In genomic region chr2:169080250-169081035, GRCh38 we compare ENCODE assay signal across 10 cellular contexts. TPM values are rescaled to one million over a fixed set of nuclear protein-coding genes. Genes with fewer than 3 reads are reported as not detected.
A peak's percentile ranks its signal among the peaks of the same experiment; 100 is the strongest.
DNase-seq lines count a peak whose midpoint lies in the region; ATAC-seq, FAIRE-seq and TF ChIP-seq lines count a peak whose summit lies in the region.
"Had no signal": no experiment of that assay in that cellular context is flagged by ENCODE, and none has a peak within 500 bp of the region (broad histone marks: within the 10 kb centered on the region; RNA-seq: fewer than 3 reads in every experiment).

No MANE protein-coding gene starts in this region.

- H3K27me3 Mint-ChIP-seq in mesothelial cell of epicardium (ENCODE audit: low read depth), result peaks cover 56% of the 10 kb centered on the region
- peaks cover 5% of the 10 kb centered on the region for H3K27me3 Mint-ChIP-seq in activated CD4-positive, alpha-beta T cell treated with anti-CD3 and anti-CD28 coated beads, Interleukin-2, amount 10 ng/mL, durations not matched to agents 7 days and 5 days

- H3K36me3 Mint-ChIP-seq in mesothelial cell of epicardium, result no peaks in the 10 kb centered on the region
- no peaks in the 10 kb centered on the region for H3K36me3 Mint-ChIP-seq in activated CD4-positive, alpha-beta T cell treated with anti-CD3 and anti-CD28 coated beads, Interleukin-2, amount 10 ng/mL, durations not matched to agents 7 days and 5 days (ENCODE audit: low read depth)

- ATAC-seq in HG02943 (IDR thresholded peaks at IDR 0.05; ENCODE audit: low read depth, unreplicated experiment), result peak; percentile 92

- no peak overlapping the region for H3K4me3 Mint-ChIP-seq in mesothelial cell of epicardium
- no peak overlapping the region for H3K4me3 Mint-ChIP-seq in activated CD4-positive, alpha-beta T cell treated with anti-CD3 and anti-CD28 coated beads, Interleukin-2, amount 10 ng/mL, durations not matched to agents 7 days and 5 days

- peak; percentile 33 for FAIRE-seq in GM19239 (lab: Jason Lieb, UNC)

- H3K27ac Mint-ChIP-seq in mesothelial cell of epicardium, result no peak overlapping the region
- H3K27ac Mint-ChIP-seq in activated CD4-positive, alpha-beta T cell treated with anti-CD3 and anti-CD28 coated beads, Interleukin-2, amount 10 ng/mL, durations not matched to agents 7 days and 5 days, result no peak overlapping the region

- POLR2A ChIA-PET in activated CD4-positive, alpha-beta T cell treated with anti-CD3 and anti-CD28 coated beads, Interleukin-2, amount 10 ng/mL, durations not matched to agents 7 days and 5 days (lab: Charles Lee), result no interaction called here

- DNase-seq in GM19239 (ENCODE audit: insufficient read length, low spot score) (peak; percentile 21), NOMO-1 treated with DMSO at 0.1 percent for 48 hours (lab: John Stamatoyannopoulos, UW; ENCODE audit: unreplicated experiment) (peak; percentile 71), pons (ENCODE audit: low spot score) (peak; percentile 60), mesothelial cell of epicardium (ENCODE audit: low spot score in 2 of 2, unreplicated experiment in 2 of 2) (no peak), NCI-H1092 (lab: John Stamatoyannopoulos, UW) (no peak)
- no peak for DNase-seq in stimulated activated CD4-positive, alpha-beta T cell treated with anti-CD3 and anti-CD28 coated beads, Interleukin-4, amount 100 ng/mL, for 1 hour
- no peak for DNase-seq in activated CD4-positive, alpha-beta T cell treated with anti-CD3 and anti-CD28 coated beads, Interleukin-2, amount 10 ng/mL, durations not matched to agents 7 days and 5 days
- DNase-seq: left cardiac atrium, T-helper 9 cell had no signal

- CTCF ChIA-PET in activated CD4-positive, alpha-beta T cell treated with anti-CD3 and anti-CD28 coated beads, Interleukin-2, amount 10 ng/mL, durations not matched to agents 7 days and 5 days (lab: Charles Lee), result no interaction called here

- H3K4me1 Mint-ChIP-seq in mesothelial cell of epicardium, result peaks cover 7% of the 10 kb centered on the region
- no peaks in the 10 kb centered on the region for H3K4me1 Mint-ChIP-seq in activated CD4-positive, alpha-beta T cell treated with anti-CD3 and anti-CD28 coated beads, Interleukin-2, amount 10 ng/mL, durations not matched to agents 7 days and 5 days

- H3K9me3 Mint-ChIP-seq in mesothelial cell of epicardium, result peaks cover 17% of the 10 kb centered on the region
- H3K9me3 Mint-ChIP-seq in activated CD4-positive, alpha-beta T cell treated with anti-CD3 and anti-CD28 coated beads, Interleukin-2, amount 10 ng/mL, durations not matched to agents 7 days and 5 days, result peaks cover 13% of the 10 kb centered on the region

- TF ChIP-seq CTCF in mesothelial cell of epicardium (IDR thresholded peaks at IDR 0.05; ENCODE audit: unreplicated experiment), result no peak

RNA-seq across cellular contexts. Expression of gene DHRS9, which starts 11.1 kb away (rescaled TPM):
- 0.16 to 0.18 TPM in 2 of 3 replicates, not detected in the other for total RNA-seq in mesothelial cell of epicardium
- not detected for total RNA-seq in activated CD4-positive, alpha-beta T cell treated with anti-CD3 and anti-CD28 coated beads, Interleukin-2, amount 10 ng/mL, durations not matched to agents 7 days and 5 days

RNA-seq across cellular contexts. Expression of gene ABCB11, which starts 49.3 kb away (rescaled TPM):
- 0.02 to 0.18 TPM (median 0.07 TPM) in 3 replicates for total RNA-seq in mesothelial cell of epicardium
- total RNA-seq in activated CD4-positive, alpha-beta T cell treated with anti-CD3 and anti-CD28 coated beads, Interleukin-2, amount 10 ng/mL, durations not matched to agents 7 days and 5 days, result under 1 TPM in 1 of 2 experiments, not detected in 1; 0.20 TPM

Comparison
In these comparisons a context has a peak if more than half of its experiments do, and no peak if none do; other contexts are left out.
1. DNase-seq: peak in GM19239 (single experiment), NOMO-1 treated with DMSO at 0.1 percent for 48 hours (single experiment) and pons (single experiment); none in mesothelial cell of epicardium (0 of 2), stimulated activated CD4-positive, alpha-beta T cell treated with anti-CD3 and anti-CD28 coated beads, Interleukin-4, amount 100 ng/mL, for 1 hour (single experiment), activated CD4-positive, alpha-beta T cell treated with anti-CD3 and anti-CD28 coated beads, Interleukin-2, amount 10 ng/mL, durations not matched to agents 7 days and 5 days (single experiment) and NCI-H1092 (single experiment).